In genomic region chr11:47514825-47515647, GRCh38 we compare ENCODE assay signal across 8 cellular contexts. TPM values are rescaled to one million over a fixed set of nuclear protein-coding genes. Genes with fewer than 3 reads are reported as not detected.
DNase-seq lines count a peak whose midpoint lies in the region; ATAC-seq and TF ChIP-seq lines count a peak whose summit lies in the region.

No MANE protein-coding gene starts in this region.

- ATAC-seq in GM19463 (IDR thresholded peaks at IDR 0.05; ENCODE audit: unreplicated experiment) (peak; percentile 52), GM18505 (IDR thresholded peaks at IDR 0.05; ENCODE audit: unreplicated experiment) (no peak)

- H3K4me3 ChIP-seq in AG09309 (ENCODE audit: control insufficient read depth, low read depth, low read length) (no peak overlapping the region), H7 (ENCODE audit: insufficient read depth, low read depth, low read length) (no peak overlapping the region)

- no peaks in the 10 kb centered on the region for H3K27me3 ChIP-seq in H7 (ENCODE audit: control insufficient read depth, insufficient read depth, low read length)

- DNase-seq in AG09309 (ENCODE audit: low read depth) = peak; percentile 54
- peak; percentile 41 for DNase-seq in NCI-H1694 (lab: John Stamatoyannopoulos, UW)
- DNase-seq in activated naive CD4-positive, alpha-beta T cell treated with anti-CD3 and anti-CD28 coated beads, Interleukin-2, amount 50 U/mL, for 16 hours = peak; percentile 51
- peak; percentile 68 for DNase-seq in hepatic stellate cell (ENCODE audit: low spot score)
- DNase-seq in stimulated activated CD8-positive, alpha-beta memory T cell treated with anti-CD3 and anti-CD28 coated beads, Interleukin-15, amount 100 ng/mL, for 48 hours (ENCODE audit: low read depth in 2 of 2) = peak; percentile 27 to 41
- no peak for DNase-seq in H7

- no peak for TF ChIP-seq CTCF in AG09309 (IDR thresholded peaks at IDR 0.05; ENCODE audit: control insufficient read depth, insufficient read depth, low read depth, low read length, missing control alignments)

- H3K36me3 ChIP-seq in H7 (replicated peaks; ENCODE audit: control insufficient read depth, insufficient read depth, low read length) = no peaks in the 10 kb centered on the region

- TF ChIP-seq POLR2A in GM18505 (IDR thresholded peaks at IDR 0.05; ENCODE audit: borderline replicate concordance, extremely low read depth, insufficient read depth, insufficient read length) = no peak

RNA-seq across cellular contexts. Expression of gene CELF1, which starts 37.9 kb away (rescaled TPM):
- total RNA-seq in H7 (2014; rRNA removed; shearing (Covaris generic)) = 119 and 155 TPM in 2 replicates

RNA-seq across cellular contexts. Expression of gene PTPMT1, which starts 50.4 kb away (rescaled TPM):
- total RNA-seq in H7 (2014; rRNA removed; shearing (Covaris generic)) = 83.9 and 95.1 TPM in 2 replicates
